ENCODE assay signal across 8 cellular contexts in genomic region chr1:161538925-161539479, GRCh38. TPM values are rescaled to one million over a fixed set of nuclear protein-coding genes. Genes with fewer than 3 reads are reported as not detected.
DNase-seq lines count a peak whose midpoint lies in the region; ATAC-seq and TF ChIP-seq lines count a peak whose summit lies in the region.
"Not testable (repeated sequence)": the region's sequence is repeated elsewhere in the genome, so short reads cannot be mapped to it uniquely, and the experiment has no call there.

No MANE protein-coding gene starts in this region.

- H3K4me3 Mint-ChIP-seq in CD4-positive, alpha-beta T cell = peak overlapping the region; percentile 93
- H3K4me3 Mint-ChIP-seq in T-helper 2 cell treated with Interferon-gamma antibody and Interleukin-4, amounts not matched to agents 5 μg/mL and 100 μg/mL, for 36 hours = peak overlapping the region; percentile 89
- H3K4me3 Mint-ChIP-seq in activated naive CD4-positive, alpha-beta T cell treated with anti-CD3 and anti-CD28 coated beads, Interleukin-2, amount 10 ng/mL, durations not matched to agents 7 days and 5 days = peak overlapping the region; percentile 79
- peak overlapping the region; percentile 88 to 89 for H3K4me3 Mint-ChIP-seq in effector memory CD8-positive, alpha-beta T cell
- peak overlapping the region; percentile 94 for H3K4me3 Mint-ChIP-seq in memory B cell

- intact Hi-C loops in CD4-positive, alpha-beta T cell (cut with DNase I, micrococcal nuclease) = loop anchor here in 1 of 2 experiments (10.0 kb wide), 1 partner anchor 144 kb away; no protein-coding TSS in a partner anchor

- peak overlapping the region; percentile 92 for H3K4me2 ChIP-seq in smooth muscle cell

- ATAC-seq in CD4-positive, alpha-beta T cell (ENCODE audit: poor library complexity); effector memory CD8-positive, alpha-beta T cell (replicated peaks); memory B cell (ENCODE audit: low read depth): not testable (repeated sequence)

- H3K4me1 Mint-ChIP-seq in CD4-positive, alpha-beta T cell (ENCODE audit: low read depth) = peaks cover 49% of the 10 kb centered on the region
- H3K4me1 Mint-ChIP-seq in T-helper 2 cell treated with Interferon-gamma antibody and Interleukin-4, amounts not matched to agents 5 μg/mL and 100 μg/mL, for 36 hours (ENCODE audit: low read depth) = peaks cover 45% of the 10 kb centered on the region
- H3K4me1 Mint-ChIP-seq in activated naive CD4-positive, alpha-beta T cell treated with anti-CD3 and anti-CD28 coated beads, Interleukin-2, amount 10 ng/mL, durations not matched to agents 7 days and 5 days = peaks cover 52% of the 10 kb centered on the region
- H3K4me1 Mint-ChIP-seq in effector memory CD8-positive, alpha-beta T cell (ENCODE audit: low read depth in 2 of 2) = peaks cover 33 to 45% of the 10 kb centered on the region in 2 donors
- peaks cover 27% of the 10 kb centered on the region for H3K4me1 Mint-ChIP-seq in memory B cell

- WGBS in smooth muscle cell (ENCODE audit: low lambda C conversion rate) = 92% methylated on average over 7 of the region's 7 CpGs

- not testable (repeated sequence) for H3F3A ChIP-seq in smooth muscle cell (ENCODE audit: low read depth)

- not testable (repeated sequence) for DNase-seq in CD4-positive, alpha-beta T cell; H7; LNCaP clone FGC (ENCODE audit: low read depth); T-helper 2 cell treated with Interferon-gamma antibody and Interleukin-4, amounts not matched to agents 5 μg/mL and 100 μg/mL, for 36 hours (ENCODE audit: low spot score); activated naive CD4-positive, alpha-beta T cell treated with anti-CD3 and anti-CD28 coated beads, Interleukin-2, amount 10 ng/mL, durations not matched to agents 7 days and 5 days; effector memory CD8-positive, alpha-beta T cell; memory B cell (ENCODE audit: low spot score in 2 of 2); smooth muscle cell (lab: John Stamatoyannopoulos, UW; ENCODE audit: unreplicated experiment)

- CTCF ChIA-PET in CD4-positive, alpha-beta T cell (lab: Charles Lee) = interaction anchor here (0.7 kb wide), 1 partner anchor 211 kb away, joined by 3 read pairs; the partner anchor contains the start of gene DUSP12
- CTCF ChIA-PET in activated naive CD4-positive, alpha-beta T cell treated with anti-CD3 and anti-CD28 coated beads, Interleukin-2, amount 10 ng/mL, durations not matched to agents 7 days and 5 days (lab: Charles Lee) = not testable (repeated sequence)

- H3K36me3 Mint-ChIP-seq in CD4-positive, alpha-beta T cell (ENCODE audit: low read depth) = peaks cover 15% of the 10 kb centered on the region
- H3K36me3 Mint-ChIP-seq in T-helper 2 cell treated with Interferon-gamma antibody and Interleukin-4, amounts not matched to agents 5 μg/mL and 100 μg/mL, for 36 hours (ENCODE audit: low read depth); activated naive CD4-positive, alpha-beta T cell treated with anti-CD3 and anti-CD28 coated beads, Interleukin-2, amount 10 ng/mL, durations not matched to agents 7 days and 5 days; memory B cell: not testable (repeated sequence)
- peaks cover 31% of the 10 kb centered on the region for H3K36me3 Mint-ChIP-seq in effector memory CD8-positive, alpha-beta T cell (ENCODE audit: insufficient read depth)

- H3K27me3 Mint-ChIP-seq in CD4-positive, alpha-beta T cell = peaks cover 13% of the 10 kb centered on the region
- not testable (repeated sequence) for H3K27me3 Mint-ChIP-seq in T-helper 2 cell treated with Interferon-gamma antibody and Interleukin-4, amounts not matched to agents 5 μg/mL and 100 μg/mL, for 36 hours (ENCODE audit: low read depth); effector memory CD8-positive, alpha-beta T cell; memory B cell
- H3K27me3 Mint-ChIP-seq in activated naive CD4-positive, alpha-beta T cell treated with anti-CD3 and anti-CD28 coated beads, Interleukin-2, amount 10 ng/mL, durations not matched to agents 7 days and 5 days = peaks cover 11% of the 10 kb centered on the region

- not testable (repeated sequence) for H3K36me3 ChIP-seq in H7 (replicated peaks; ENCODE audit: control insufficient read depth, insufficient read depth, low read length); smooth muscle cell (ENCODE audit: low read depth)

- H3K27ac ChIP-seq in CD4-positive, alpha-beta T cell (ENCODE audit: low read depth, low read length); smooth muscle cell (ENCODE audit: low read depth): not testable (repeated sequence)

- POLR2A ChIA-PET in CD4-positive, alpha-beta T cell (lab: Charles Lee) = interaction anchor here (0.6 to 1.8 kb wide), 6 partner anchors 8 to 1277 kb away, joined by 3 to 30 read pairs (median 6); partner anchors contain the start of genes DCAF8, DUSP12 and HSPA6

- H3K9me3 Mint-ChIP-seq in CD4-positive, alpha-beta T cell; T-helper 2 cell treated with Interferon-gamma antibody and Interleukin-4, amounts not matched to agents 5 μg/mL and 100 μg/mL, for 36 hours; effector memory CD8-positive, alpha-beta T cell; memory B cell: not testable (repeated sequence)
- peaks cover 13% of the 10 kb centered on the region for H3K9me3 Mint-ChIP-seq in activated naive CD4-positive, alpha-beta T cell treated with anti-CD3 and anti-CD28 coated beads, Interleukin-2, amount 10 ng/mL, durations not matched to agents 7 days and 5 days

- peak overlapping the region; percentile 93 for H3K27ac Mint-ChIP-seq in CD4-positive, alpha-beta T cell
- H3K27ac Mint-ChIP-seq in T-helper 2 cell treated with Interferon-gamma antibody and Interleukin-4, amounts not matched to agents 5 μg/mL and 100 μg/mL, for 36 hours; memory B cell: not testable (repeated sequence)
- peak overlapping the region; percentile 55 for H3K27ac Mint-ChIP-seq in activated naive CD4-positive, alpha-beta T cell treated with anti-CD3 and anti-CD28 coated beads, Interleukin-2, amount 10 ng/mL, durations not matched to agents 7 days and 5 days
- H3K27ac Mint-ChIP-seq in effector memory CD8-positive, alpha-beta T cell = peak overlapping the region in 1 of 2 donors; percentile 99

- H3K9me3 ChIP-seq in CD4-positive, alpha-beta T cell (ENCODE audit: control insufficient read depth, low read length); smooth muscle cell (replicated peaks; ENCODE audit: low read depth): not testable (repeated sequence)

- H3K4me3 ChIP-seq in H7 (ENCODE audit: insufficient read depth, low read depth, low read length) (peak overlapping the region; percentile 72; the same call in 1 of the 2 replicates), LNCaP clone FGC (ENCODE audit: low read depth, low read length) (peak overlapping the region; percentile 62)
- H3K4me3 ChIP-seq in smooth muscle cell = not testable (repeated sequence)

- not testable (repeated sequence) for H3K79me2 ChIP-seq in smooth muscle cell (ENCODE audit: low read depth)

- H3K27me3 ChIP-seq in CD4-positive, alpha-beta T cell (ENCODE audit: control insufficient read depth, insufficient read depth, low read length); H7 (ENCODE audit: control insufficient read depth, insufficient read depth, low read length); smooth muscle cell (ENCODE audit: low read depth): not testable (repeated sequence)

- not testable (repeated sequence) for TF ChIP-seq CTCF in CD4-positive, alpha-beta T cell (IDR thresholded peaks at IDR 0.05); LNCaP clone FGC (IDR thresholded peaks at IDR 0.05; ENCODE audit: control insufficient read depth, extremely low read depth, insufficient read depth); smooth muscle cell (IDR thresholded peaks at IDR 0.05; ENCODE audit: borderline replicate concordance, insufficient read depth, poor library complexity, severe bottlenecking)

- H4K20me1 ChIP-seq in smooth muscle cell (ENCODE audit: low read depth) = not testable (repeated sequence)

- not testable (repeated sequence) for H3K9ac ChIP-seq in smooth muscle cell (ENCODE audit: low read depth)

- not testable (repeated sequence) for H2AFZ ChIP-seq in smooth muscle cell (ENCODE audit: low read depth)

- not testable (repeated sequence) for H3K4me1 ChIP-seq in smooth muscle cell (ENCODE audit: low read depth)

RNA-seq across cellular contexts. Expression of gene FCGR3A, which starts 10.6 kb away (rescaled TPM):
- under 1 TPM; 0.25 to 0.34 TPM for total RNA-seq in CD4-positive, alpha-beta T cell
- not detected in 2 replicates for total RNA-seq in H7 (2014; rRNA removed; shearing (Covaris generic))
- total RNA-seq in smooth muscle cell = not detected in 2 replicates
- polyA plus RNA-seq in smooth muscle cell = 0.09 TPM in 1 of 2 replicates, not detected in the other

RNA-seq across cellular contexts. Expression of gene HSPA6, which starts 14.7 kb away (rescaled TPM):
- total RNA-seq in CD4-positive, alpha-beta T cell = 1 to 10 TPM in 1 of 2 experiments, under 1 TPM in 1; 0.78 to 1.0 TPM
- 0.04 TPM in 1 of 2 replicates, not detected in the other for total RNA-seq in H7 (2014; rRNA removed; shearing (Covaris generic))
- 0.18 and 0.81 TPM in 2 replicates for total RNA-seq in smooth muscle cell
- 0.14 and 0.45 TPM in 2 replicates for polyA plus RNA-seq in smooth muscle cell

RNA-seq across cellular contexts. Expression of gene FCGR2A, which starts 33.7 kb away (rescaled TPM):
- under 1 TPM; 0.63 to 0.89 TPM for total RNA-seq in CD4-positive, alpha-beta T cell
- total RNA-seq in H7 (2014; rRNA removed; shearing (Covaris generic)) = not detected in 2 replicates
- total RNA-seq in smooth muscle cell = 0.36 TPM in 1 of 2 replicates, not detected in the other
- 0.15 and 0.46 TPM in 2 replicates for polyA plus RNA-seq in smooth muscle cell
